Comparison of ENCODE assay signal across 25 cellular contexts in genomic region chr14:64821651-64822050, GRCh38.
"Had no signal": no experiment of that assay in that cellular context is flagged by ENCODE, and none has a peak within 500 bp of the region (broad histone marks: within the 10 kb centered on the region; RNA-seq: fewer than 3 reads in every experiment).

No MANE protein-coding gene starts in this region.

- H3K4me3 ChIP-seq: coronary artery, esophagus squamous epithelium, lower lobe of right lung, mucosa of descending colon, prostate gland, sigmoid colon, suprapubic skin, transverse colon, upper lobe of right lung, uterus had no signal

- H3K27ac ChIP-seq: coronary artery, esophagus squamous epithelium, lower lobe of right lung, prostate gland, sigmoid colon, suprapubic skin, transverse colon, upper lobe of right lung, uterus had no signal

- H3K4me3 Mint-ChIP-seq: immature natural killer cell; mesothelial cell of epicardium; naive B cell; natural killer cell treated with Interleukin-12 subunit alpha and Interleukin-12 subunit beta and Interleukin-15 and Interleukin-18, amount 100 ng/mL, for 72 hours; stimulated activated naive CD8-positive, alpha-beta T cell treated with anti-CD3 and anti-CD28 coated beads, Interleukin-15, amount 100 ng/mL, for 72 hours had no signal

- H3K27ac Mint-ChIP-seq: immature natural killer cell; natural killer cell treated with Interleukin-12 subunit alpha and Interleukin-12 subunit beta and Interleukin-15 and Interleukin-18, amount 100 ng/mL, for 72 hours; stimulated activated naive CD8-positive, alpha-beta T cell treated with anti-CD3 and anti-CD28 coated beads, Interleukin-15, amount 100 ng/mL, for 72 hours had no signal

- H3K9me3 ChIP-seq: esophagus squamous epithelium, lower lobe of right lung, mucosa of descending colon, prostate gland, sigmoid colon, suprapubic skin, transverse colon, upper lobe of right lung, uterus had no signal

- H3K4me1 ChIP-seq: prostate gland, uterus had no signal

- H3K27me3 ChIP-seq: sigmoid colon, transverse colon, uterus had no signal

- H3K36me3 Mint-ChIP-seq: immature natural killer cell; mesothelial cell of epicardium; naive B cell; natural killer cell treated with Interleukin-12 subunit alpha and Interleukin-12 subunit beta and Interleukin-15 and Interleukin-18, amount 100 ng/mL, for 72 hours had no signal

- H3K36me3 ChIP-seq: esophagus squamous epithelium, lower lobe of right lung, prostate gland, sigmoid colon, suprapubic skin, transverse colon, upper lobe of right lung, uterus had no signal

- H3K9me3 Mint-ChIP-seq: immature natural killer cell; mesothelial cell of epicardium; naive B cell; natural killer cell treated with Interleukin-12 subunit alpha and Interleukin-12 subunit beta and Interleukin-15 and Interleukin-18, amount 100 ng/mL, for 72 hours; stimulated activated naive CD8-positive, alpha-beta T cell treated with anti-CD3 and anti-CD28 coated beads, Interleukin-15, amount 100 ng/mL, for 72 hours had no signal

- DNase-seq: dermis blood vessel endothelial cell; effector memory CD4-positive, alpha-beta T cell; esophagus squamous epithelium; foreskin melanocyte; immature natural killer cell; left ventricle myocardium superior; lower lobe of right lung; mucosa of descending colon; naive B cell; nucleus accumbens; right cardiac atrium; sigmoid colon; small intestine; stimulated activated CD4-positive, alpha-beta T cell treated with anti-CD3 and anti-CD28 coated beads, Interleukin-15, amount 100 ng/mL, for 24 hours; stimulated activated CD4-positive, alpha-beta T cell treated with anti-CD3 and anti-CD28 coated beads, Interleukin-2, amount 100 ng/mL, for 48 hours; stimulated activated naive CD4-positive, alpha-beta T cell; stimulated activated naive CD8-positive, alpha-beta T cell treated with anti-CD3 and anti-CD28 coated beads, Interleukin-15, amount 100 ng/mL, for 72 hours; transverse colon; upper lobe of right lung; uterus had no signal
